Comparison of ENCODE assay signal across 7 cellular contexts in genomic region chr6:21587925-21588811, GRCh38. TPM values are rescaled to one million over a fixed set of nuclear protein-coding genes. Genes with fewer than 3 reads are reported as not detected.
DNase-seq lines count a peak whose midpoint lies in the region; ATAC-seq, FAIRE-seq and TF ChIP-seq lines count a peak whose summit lies in the region.

No MANE protein-coding gene starts in this region.

- TF ChIP-seq EP300 in sigmoid colon (IDR thresholded peaks at IDR 0.05): no peak

- H3K27me3 ChIP-seq in Karpas-422 (ENCODE audit: low read length): no peaks in the 10 kb centered on the region
- no peaks in the 10 kb centered on the region for H3K27me3 ChIP-seq in SJSA1 (replicated peaks)
- H3K27me3 ChIP-seq in body of pancreas: no peaks in the 10 kb centered on the region
- H3K27me3 ChIP-seq in iPS-15b (ENCODE audit: control insufficient read depth, insufficient read depth, low read length): peaks cover 11% of the 10 kb centered on the region
- no peaks in the 10 kb centered on the region for H3K27me3 ChIP-seq in sigmoid colon

- 0 to 1% methylated on average over 16 to 64 of the region's 64 CpGs for WGBS in body of pancreas, 2 donors
- 0% methylated on average over 64 of the region's 64 CpGs for WGBS in sigmoid colon, 2 donors

- no peak for TF ChIP-seq CTCF in body of pancreas (IDR thresholded peaks at IDR 0.05)
- no peak for TF ChIP-seq CTCF in sigmoid colon (IDR thresholded peaks at IDR 0.05)

- intact Hi-C loops in body of pancreas (cut with DNase I): no loop called here
- intact Hi-C loops in sigmoid colon (cut with DNase I): no loop called here

- H3K4me2 ChIP-seq in Karpas-422 (ENCODE audit: low read depth, low read length, poor library complexity, severe bottlenecking): peak overlapping the region; percentile 96

- peak; percentile 41 for DNase-seq in GM12891 (ENCODE audit: insufficient read length, low spot score)
- peak; percentile 21 for DNase-seq in GOT3 (lab: John Stamatoyannopoulos, UW)
- DNase-seq in Karpas-422: peak; percentile 81
- peak; percentile 62 to 91 for DNase-seq in SJSA1 (ENCODE audit: low read depth in 1 of 2, low spot score in 2 of 2)
- DNase-seq in body of pancreas: peak; percentile 64 to 73 (median 66)
- peak; percentile 75 for DNase-seq in sigmoid colon

- H2AFZ ChIP-seq in Karpas-422 (ENCODE audit: low read length): peak overlapping the region; percentile 100

- H3K27ac ChIP-seq in Karpas-422 (ENCODE audit: low read length) (peak overlapping the region; percentile 44; the same call in 1 of the 2 replicates), SJSA1 (peak overlapping the region; percentile 64), body of pancreas (peak overlapping the region; percentile 79 to 95 (median 93)), sigmoid colon (peak overlapping the region; percentile 78 to 86 (median 84))

- no peaks in the 10 kb centered on the region for H3K79me2 ChIP-seq in Karpas-422 (ENCODE audit: low read length)

- peaks cover 34% of the 10 kb centered on the region for H3K4me1 ChIP-seq in Karpas-422 (ENCODE audit: low read length)
- peaks cover 8% of the 10 kb centered on the region for H3K4me1 ChIP-seq in SJSA1 (replicated peaks)
- peaks cover 15% of the 10 kb centered on the region for H3K4me1 ChIP-seq in body of pancreas
- H3K4me1 ChIP-seq in iPS-15b (ENCODE audit: control insufficient read depth, insufficient read depth, low read length): no peaks in the 10 kb centered on the region
- H3K4me1 ChIP-seq in sigmoid colon: peaks cover 0 to 20% (median 13%) of the 10 kb centered on the region in 4 donors

- H3K9me3 ChIP-seq in Karpas-422 (ENCODE audit: low read length) (no peaks in the 10 kb centered on the region), SJSA1 (replicated peaks) (no peaks in the 10 kb centered on the region), body of pancreas (no peaks in the 10 kb centered on the region), iPS-15b (ENCODE audit: control insufficient read depth, insufficient read depth, low read length) (no peaks in the 10 kb centered on the region), sigmoid colon (no peaks in the 10 kb centered on the region)

- H3K9me2 ChIP-seq in Karpas-422 (replicated peaks; ENCODE audit: insufficient read depth, low read length): no peaks in the 10 kb centered on the region

- peak; percentile 92 for FAIRE-seq in GM12891 (lab: Jason Lieb, UNC)

- H3K36me3 ChIP-seq in Karpas-422 (ENCODE audit: insufficient read depth, low read length) (no peaks in the 10 kb centered on the region), SJSA1 (no peaks in the 10 kb centered on the region), body of pancreas (replicated peaks in 1 of 2; ENCODE audit: insufficient read depth in 1 of 2, low read depth in 2 of 2) (no peaks in the 10 kb centered on the region), iPS-15b (ENCODE audit: control insufficient read depth, insufficient read depth, low read length) (no peaks in the 10 kb centered on the region), sigmoid colon (no peaks in the 10 kb centered on the region)

- peak overlapping the region; percentile 74 for H3K9ac ChIP-seq in Karpas-422 (ENCODE audit: low read length)
- peak overlapping the region; percentile 16 for H3K9ac ChIP-seq in iPS-15b (ENCODE audit: low read depth, low read length)

- TF ChIP-seq POLR2A in GM12891 (IDR thresholded peaks at IDR 0.05; ENCODE audit: low read depth, low read length) (peak; percentile 62; the same call in 1 of the 2 replicates), body of pancreas (IDR thresholded peaks at IDR 0.05) (no peak), sigmoid colon (IDR thresholded peaks at IDR 0.05) (peak in 1 of 2 donors; percentile 2)

- H3K4me3 ChIP-seq in Karpas-422 (ENCODE audit: low read length) (peak overlapping the region; percentile 92), SJSA1 (peak overlapping the region; percentile 55), body of pancreas (peak overlapping the region; percentile 42 to 71), iPS-15b (ENCODE audit: low read depth, low read length) (peak overlapping the region; percentile 87), sigmoid colon (peak overlapping the region; percentile 47 to 70 (median 62))

- no peaks in the 10 kb centered on the region for H4K20me1 ChIP-seq in Karpas-422 (ENCODE audit: insufficient read depth, low read depth, low read length)

- ATAC-seq in body of pancreas: peak; percentile 47

TF ChIP-seq in GM12891, 5 proteins besides CTCF, POLR2A, EP300 and RAD21:
- TF ChIP-seq POU2F2 (IDR thresholded peaks at IDR 0.05; ENCODE audit: low read depth, low read length) (no peak), POLR2AphosphoS5 (IDR thresholded peaks at IDR 0.05; ENCODE audit: low read depth, low read length) (peak; percentile 48), SPI1 (IDR thresholded peaks at IDR 0.05; ENCODE audit: low read depth, low read length) (no peak), PAX5 (IDR thresholded peaks at IDR 0.05; ENCODE audit: insufficient read depth, low read length, severe bottlenecking) (no peak), TAF1 (IDR thresholded peaks at IDR 0.05; ENCODE audit: low read depth, low read length) (peak; percentile 17; the same call in 1 of the 2 replicates)
TF ChIP-seq in GM12891: peak in this region for 2.

RNA-seq across cellular contexts. Expression of gene SOX4, which starts 5.4 kb away (rescaled TPM):
- 19.5 TPM for polyA plus RNA-seq in GM12891 (2012; ENCODE audit: low read depth, missing spikeins)
- total RNA-seq in Karpas-422 (2014; rRNA removed; shearing (Covaris generic); ENCODE audit: low replicate concordance): 5.0 and 5.3 TPM in 2 replicates
- 32.3 and 34.1 TPM in 2 replicates for total RNA-seq in SJSA1 (2014; rRNA removed; shearing (Covaris generic))
- total RNA-seq in body of pancreas (10 to 100 TPM; 17.8 to 20.0 TPM), sigmoid colon (1 to 10 TPM; 3.9 to 8.8 (median 6.5) TPM)
- polyA plus RNA-seq in sigmoid colon: 10 to 100 TPM in 1 of 3 donors, 1 to 10 TPM in 2; 5.4 to 12.4 (median 6.2) TPM

Comparison
In these comparisons a context has a peak if more than half of its experiments do, and no peak if none do; other contexts are left out.
1. Peak in every context shown above with its lines: DNase-seq, ATAC-seq, H3K4me3 ChIP-seq and H3K27ac ChIP-seq.
2. DNase-seq: peak in every context shown above with its lines; median percentile 81 in Karpas-422; 76 in SJSA1; 75 in sigmoid colon; 66 in body of pancreas; 41 in GM12891; 21 in GOT3.